ENCODE assay signal across 14 cellular contexts in genomic region chr2:23720705-23721453, GRCh38.
"Had no signal": no experiment of that assay in that cellular context is flagged by ENCODE, and none has a peak within 500 bp of the region (broad histone marks: within the 10 kb centered on the region; RNA-seq: fewer than 3 reads in every experiment).

No MANE protein-coding gene starts in this region.

- H3K9me3 ChIP-seq: ovary had no signal

- H3K4me3 ChIP-seq: esophagus squamous epithelium, neural progenitor cell, ovary, upper lobe of left lung had no signal

- DNase-seq: activated CD4-positive, alpha-beta T cell treated with anti-CD3 and anti-CD28 coated beads, Interleukin-2, amount 10 ng/mL, durations not matched to agents 7 days and 5 days; activated CD8-positive, alpha-beta memory T cell treated with anti-CD3 and anti-CD28 coated beads, Interleukin-2, amount 50 U/mL, for 48 hours; activated gamma-delta T cell treated with Interleukin-2 at 50 U/mL for 16 hours; activated T-cell treated with anti-CD3 and anti-CD28 coated beads, Interleukin-2, amount 50 U/mL, for 72 hours; amniotic stem cell; caudate nucleus; esophagus squamous epithelium; kidney glomerular epithelial cell; naive B cell; ovary; stimulated activated naive CD8-positive, alpha-beta T cell treated with anti-CD3 and anti-CD28 coated beads, Interleukin-15, Interleukin-2, amounts not matched to agents 100 U/mL and 50 U/mL, for 24 hours; T-helper 2 cell; upper lobe of left lung had no signal

- H3K4me1 ChIP-seq: neural progenitor cell had no signal

- H3K36me3 ChIP-seq: ovary had no signal

- H3K27me3 ChIP-seq: esophagus squamous epithelium, neural progenitor cell, ovary, upper lobe of left lung had no signal

- H3K27ac ChIP-seq: esophagus squamous epithelium, neural progenitor cell, ovary, upper lobe of left lung had no signal

- ATAC-seq: activated T-cell treated with anti-CD3 and anti-CD28 coated beads, Interleukin-2, amount 50 U/mL, for 72 hours; stimulated activated naive CD8-positive, alpha-beta T cell treated with anti-CD3 and anti-CD28 coated beads, Interleukin-15, Interleukin-2, amounts not matched to agents 100 U/mL and 50 U/mL, for 24 hours had no signal
